1 cellular context compared by ENCODE assay signal in the genomic region with DNA sequence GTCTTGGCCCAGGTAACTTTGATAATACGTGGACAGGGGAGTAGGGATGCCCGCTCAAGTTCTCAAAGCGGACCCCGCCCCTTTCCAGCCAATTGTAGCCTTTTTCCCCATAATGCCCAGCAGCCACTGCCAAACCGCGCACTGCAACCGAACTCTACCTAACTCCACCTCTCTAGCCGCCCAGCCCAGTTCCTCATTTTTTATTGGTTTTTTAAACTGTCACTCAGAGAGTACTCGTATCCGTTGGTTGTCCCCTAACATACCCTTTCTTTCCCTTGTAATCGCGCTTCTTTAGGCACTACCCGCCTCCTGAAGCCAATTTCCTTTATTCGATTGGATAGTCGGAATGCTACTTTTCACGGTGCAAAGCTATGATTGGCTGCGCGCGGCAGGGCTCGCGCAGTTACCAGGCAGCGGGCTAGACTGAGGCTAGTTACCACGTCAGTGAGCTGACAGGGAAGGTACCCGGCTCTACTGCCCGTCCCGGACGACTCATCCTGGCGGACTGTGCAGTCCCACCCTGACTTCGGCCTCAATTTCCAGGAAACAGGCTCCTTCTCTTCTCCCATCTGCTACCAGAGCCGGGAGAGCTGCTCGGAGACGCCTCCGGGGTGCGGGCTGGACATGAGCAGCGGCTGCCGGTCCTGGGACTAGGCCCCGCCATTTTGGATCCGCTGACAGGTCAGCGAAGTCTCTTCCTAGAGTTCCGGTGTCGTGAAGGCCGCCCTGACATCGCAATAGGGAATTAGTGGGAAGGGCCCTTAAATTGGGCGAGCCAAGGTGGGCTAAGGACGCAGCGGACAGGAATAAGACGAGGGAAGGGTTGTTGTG.
TF ChIP-seq lines count a peak whose summit lies in the region.

A gene with protein sequence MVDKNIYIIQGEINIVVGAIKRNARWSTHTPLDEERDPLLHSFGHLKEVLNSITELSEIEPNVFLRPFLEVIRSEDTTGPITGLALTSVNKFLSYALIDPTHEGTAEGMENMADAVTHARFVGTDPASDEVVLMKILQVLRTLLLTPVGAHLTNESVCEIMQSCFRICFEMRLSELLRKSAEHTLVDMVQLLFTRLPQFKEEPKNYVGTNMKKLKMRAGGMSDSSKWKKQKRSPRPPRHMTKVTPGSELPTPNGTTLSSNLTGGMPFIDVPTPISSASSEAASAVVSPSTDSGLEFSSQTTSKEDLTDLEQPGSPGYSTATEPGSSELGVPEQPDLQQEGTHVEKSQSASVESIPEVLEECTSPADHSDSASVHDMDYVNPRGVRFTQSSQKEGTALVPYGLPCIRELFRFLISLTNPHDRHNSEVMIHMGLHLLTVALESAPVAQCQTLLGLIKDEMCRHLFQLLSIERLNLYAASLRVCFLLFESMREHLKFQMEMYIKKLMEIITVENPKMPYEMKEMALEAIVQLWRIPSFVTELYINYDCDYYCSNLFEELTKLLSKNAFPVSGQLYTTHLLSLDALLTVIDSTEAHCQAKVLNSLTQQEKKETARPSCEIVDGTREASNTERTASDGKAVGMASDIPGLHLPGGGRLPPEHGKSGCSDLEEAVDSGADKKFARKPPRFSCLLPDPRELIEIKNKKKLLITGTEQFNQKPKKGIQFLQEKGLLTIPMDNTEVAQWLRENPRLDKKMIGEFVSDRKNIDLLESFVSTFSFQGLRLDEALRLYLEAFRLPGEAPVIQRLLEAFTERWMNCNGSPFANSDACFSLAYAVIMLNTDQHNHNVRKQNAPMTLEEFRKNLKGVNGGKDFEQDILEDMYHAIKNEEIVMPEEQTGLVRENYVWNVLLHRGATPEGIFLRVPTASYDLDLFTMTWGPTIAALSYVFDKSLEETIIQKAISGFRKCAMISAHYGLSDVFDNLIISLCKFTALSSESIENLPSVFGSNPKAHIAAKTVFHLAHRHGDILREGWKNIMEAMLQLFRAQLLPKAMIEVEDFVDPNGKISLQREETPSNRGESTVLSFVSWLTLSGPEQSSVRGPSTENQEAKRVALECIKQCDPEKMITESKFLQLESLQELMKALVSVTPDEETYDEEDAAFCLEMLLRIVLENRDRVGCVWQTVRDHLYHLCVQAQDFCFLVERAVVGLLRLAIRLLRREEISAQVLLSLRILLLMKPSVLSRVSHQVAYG (N-terminal part only) (plus strand): TSS at position 432 of the 831 bp plus-strand sequence. CDS start 13,407 bp downstream, outside the sequence.

TF ChIP-seq in liver, 16 proteins besides CTCF, POLR2A, EP300 and RAD21 (continued from another document):
- TF ChIP-seq HNF4G (IDR thresholded peaks at IDR 0.05) (no peak), EGR1 (IDR thresholded peaks at IDR 0.05; ENCODE audit: low read depth in 2 of 2) (no peak), GABPA (IDR thresholded peaks at IDR 0.05 in 1 of 2, conservative IDR thresholded peaks at IDR 0.05 in 1 of 2) (peak; percentile 52 to 73), FOXA1 (IDR thresholded peaks at IDR 0.05) (no peak), JUND (IDR thresholded peaks at IDR 0.05) (peak in 1 of 2 donors; percentile 14), RXRA (IDR thresholded peaks at IDR 0.05) (peak; percentile 44 to 48), SP1 (IDR thresholded peaks at IDR 0.05) (peak; percentile 96), HNF4A (conservative IDR thresholded peaks at IDR 0.05) (no peak), TAF1 (conservative IDR thresholded peaks at IDR 0.05) (peak; percentile 96), NR2F2 (IDR thresholded peaks at IDR 0.05) (peak; percentile 77)
- TF ChIP-seq, protein P1, sequence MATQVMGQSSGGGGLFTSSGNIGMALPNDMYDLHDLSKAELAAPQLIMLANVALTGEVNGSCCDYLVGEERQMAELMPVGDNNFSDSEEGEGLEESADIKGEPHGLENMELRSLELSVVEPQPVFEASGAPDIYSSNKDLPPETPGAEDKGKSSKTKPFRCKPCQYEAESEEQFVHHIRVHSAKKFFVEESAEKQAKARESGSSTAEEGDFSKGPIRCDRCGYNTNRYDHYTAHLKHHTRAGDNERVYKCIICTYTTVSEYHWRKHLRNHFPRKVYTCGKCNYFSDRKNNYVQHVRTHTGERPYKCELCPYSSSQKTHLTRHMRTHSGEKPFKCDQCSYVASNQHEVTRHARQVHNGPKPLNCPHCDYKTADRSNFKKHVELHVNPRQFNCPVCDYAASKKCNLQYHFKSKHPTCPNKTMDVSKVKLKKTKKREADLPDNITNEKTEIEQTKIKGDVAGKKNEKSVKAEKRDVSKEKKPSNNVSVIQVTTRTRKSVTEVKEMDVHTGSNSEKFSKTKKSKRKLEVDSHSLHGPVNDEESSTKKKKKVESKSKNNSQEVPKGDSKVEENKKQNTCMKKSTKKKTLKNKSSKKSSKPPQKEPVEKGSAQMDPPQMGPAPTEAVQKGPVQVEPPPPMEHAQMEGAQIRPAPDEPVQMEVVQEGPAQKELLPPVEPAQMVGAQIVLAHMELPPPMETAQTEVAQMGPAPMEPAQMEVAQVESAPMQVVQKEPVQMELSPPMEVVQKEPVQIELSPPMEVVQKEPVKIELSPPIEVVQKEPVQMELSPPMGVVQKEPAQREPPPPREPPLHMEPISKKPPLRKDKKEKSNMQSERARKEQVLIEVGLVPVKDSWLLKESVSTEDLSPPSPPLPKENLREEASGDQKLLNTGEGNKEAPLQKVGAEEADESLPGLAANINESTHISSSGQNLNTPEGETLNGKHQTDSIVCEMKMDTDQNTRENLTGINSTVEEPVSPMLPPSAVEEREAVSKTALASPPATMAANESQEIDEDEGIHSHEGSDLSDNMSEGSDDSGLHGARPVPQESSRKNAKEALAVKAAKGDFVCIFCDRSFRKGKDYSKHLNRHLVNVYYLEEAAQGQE (IDR thresholded peaks at IDR 0.05), result peak; percentile 90
- TF ChIP-seq, protein P2, sequence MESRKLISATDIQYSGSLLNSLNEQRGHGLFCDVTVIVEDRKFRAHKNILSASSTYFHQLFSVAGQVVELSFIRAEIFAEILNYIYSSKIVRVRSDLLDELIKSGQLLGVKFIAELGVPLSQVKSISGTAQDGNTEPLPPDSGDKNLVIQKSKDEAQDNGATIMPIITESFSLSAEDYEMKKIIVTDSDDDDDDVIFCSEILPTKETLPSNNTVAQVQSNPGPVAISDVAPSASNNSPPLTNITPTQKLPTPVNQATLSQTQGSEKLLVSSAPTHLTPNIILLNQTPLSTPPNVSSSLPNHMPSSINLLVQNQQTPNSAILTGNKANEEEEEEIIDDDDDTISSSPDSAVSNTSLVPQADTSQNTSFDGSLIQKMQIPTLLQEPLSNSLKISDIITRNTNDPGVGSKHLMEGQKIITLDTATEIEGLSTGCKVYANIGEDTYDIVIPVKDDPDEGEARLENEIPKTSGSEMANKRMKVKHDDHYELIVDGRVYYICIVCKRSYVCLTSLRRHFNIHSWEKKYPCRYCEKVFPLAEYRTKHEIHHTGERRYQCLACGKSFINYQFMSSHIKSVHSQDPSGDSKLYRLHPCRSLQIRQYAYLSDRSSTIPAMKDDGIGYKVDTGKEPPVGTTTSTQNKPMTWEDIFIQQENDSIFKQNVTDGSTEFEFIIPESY (IDR thresholded peaks at IDR 0.05), result peak; percentile 86
- TF ChIP-seq, protein P3, sequence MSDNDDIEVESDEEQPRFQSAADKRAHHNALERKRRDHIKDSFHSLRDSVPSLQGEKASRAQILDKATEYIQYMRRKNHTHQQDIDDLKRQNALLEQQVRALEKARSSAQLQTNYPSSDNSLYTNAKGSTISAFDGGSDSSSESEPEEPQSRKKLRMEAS (IDR thresholded peaks at IDR 0.05), result peak; percentile 46
- TF ChIP-seq, protein P4, sequence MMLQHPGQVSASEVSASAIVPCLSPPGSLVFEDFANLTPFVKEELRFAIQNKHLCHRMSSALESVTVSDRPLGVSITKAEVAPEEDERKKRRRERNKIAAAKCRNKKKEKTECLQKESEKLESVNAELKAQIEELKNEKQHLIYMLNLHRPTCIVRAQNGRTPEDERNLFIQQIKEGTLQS (IDR thresholded peaks at IDR 0.05), result no peak
TF ChIP-seq in liver: peak in this region for 10.
